1 cellular context compared by ENCODE assay signal in genomic region chr14:74615735-74616134, GRCh38.
TF ChIP-seq lines count a peak whose summit lies in the region.

No MANE protein-coding gene starts in this region.

TF ChIP-seq in HCT116, 20 proteins besides CTCF, POLR2A, EP300 and RAD21 (continued from another document):
- TF ChIP-seq REST (IDR thresholded peaks at IDR 0.05; ENCODE audit: low read depth) (no peak), YY1 (IDR thresholded peaks at IDR 0.05; ENCODE audit: extremely low read depth, insufficient replicate concordance, low read depth, low read length) (no peak), MAX (IDR thresholded peaks at IDR 0.05) (no peak), FOSL1 (IDR thresholded peaks at IDR 0.05; ENCODE audit: low read depth) (no peak), EZH2phosphoT487 (IDR thresholded peaks at IDR 0.05; ENCODE audit: borderline replicate concordance) (no peak), ZFX (IDR thresholded peaks at IDR 0.05) (no peak), SRF (IDR thresholded peaks at IDR 0.05; ENCODE audit: low read depth) (no peak), ZNF274 (IDR thresholded peaks at IDR 0.05; ENCODE audit: low read depth, low read length) (no peak), CBX3 (IDR thresholded peaks at IDR 0.05; ENCODE audit: low read depth) (no peak), ZBTB33 (IDR thresholded peaks at IDR 0.05; ENCODE audit: extremely low read depth, insufficient replicate concordance, low read length) (no peak)
TF ChIP-seq in HCT116: peak in this region for 0.
